ENCODE assay signal across 8 cellular contexts in genomic region chr19:13153627-13154240, GRCh38. TPM values are rescaled to one million over a fixed set of nuclear protein-coding genes. Genes with fewer than 3 reads are reported as not detected.
A peak's percentile ranks its signal among the peaks of the same experiment; 100 is the strongest.
DNase-seq lines count a peak whose midpoint lies in the region; ATAC-seq and TF ChIP-seq lines count a peak whose summit lies in the region.

No MANE protein-coding gene starts in this region.

- H3K9ac ChIP-seq in BLaER1 treated with 17β-estradiol and CSF1 and Interleukin-3, amounts not matched to agents 10 nM and 100 nM: peak overlapping the region; percentile 92 to 100 (median 97)

- H3K27me3 ChIP-seq in BLaER1 treated with 17β-estradiol and CSF1 and Interleukin-3, amounts not matched to agents 10 nM and 100 nM: no peaks in the 10 kb centered on the region
- no peaks in the 10 kb centered on the region for H3K27me3 ChIP-seq in foreskin keratinocyte

- peak overlapping the region; percentile 99 for H3K27ac Mint-ChIP-seq in HFFc6

- H3K27me3 Mint-ChIP-seq in HFFc6 (ENCODE audit: insufficient read depth): peaks cover 56% of the 10 kb centered on the region

- peak overlapping the region; percentile 88 to 99 (median 95) for H3K4me2 ChIP-seq in BLaER1 treated with 17β-estradiol and CSF1 and Interleukin-3, amounts not matched to agents 10 nM and 100 nM

- H3K4me1 Mint-ChIP-seq in HFFc6 (ENCODE audit: low read depth): peaks cover 46% of the 10 kb centered on the region

- DNase-seq in HFFc6 (no peak), foreskin keratinocyte (no peak), pons (ENCODE audit: low spot score) (peak; percentile 16), COLO829 (ENCODE audit: low spot score) (no peak), SIG-M5 treated with dmso at 0.1 percent for 504 hours (lab: John Stamatoyannopoulos, UW; ENCODE audit: unreplicated experiment) (no peak)
- DNase-seq in activated CD8-positive, alpha-beta memory T cell treated with anti-CD3 and anti-CD28 coated beads, Interleukin-2, amount 50 U/mL, for 4 hours: peak; percentile 39

- H3K4me3 ChIP-seq in BLaER1 treated with 17β-estradiol and CSF1 and Interleukin-3, amounts not matched to agents 10 nM and 100 nM: peak overlapping the region; percentile 91 to 100 (median 99)

- peaks cover 37 to 48% (median 41%) of the 10 kb centered on the region in 10 experiments for H3K4me1 ChIP-seq in BLaER1 treated with 17β-estradiol and CSF1 and Interleukin-3, amounts not matched to agents 10 nM and 100 nM
- peaks cover 7% of the 10 kb centered on the region for H3K4me1 ChIP-seq in foreskin keratinocyte

- ATAC-seq in foreskin keratinocyte (no peak), GM18511 (IDR thresholded peaks at IDR 0.05; ENCODE audit: unreplicated experiment) (no peak)

- peaks cover 0 to 7% (median 0%) of the 10 kb centered on the region in 11 experiments; a peak in 5 of 22 replicates for H3K9me3 ChIP-seq in BLaER1 treated with 17β-estradiol and CSF1 and Interleukin-3, amounts not matched to agents 10 nM and 100 nM (replicated peaks in 1 of 11)

- TF ChIP-seq CTCF in HFFc6 (IDR thresholded peaks at IDR 0.05): peak; percentile 59
- no peak for TF ChIP-seq CTCF in foreskin keratinocyte (conservative IDR thresholded peaks at IDR 0.05)

- peaks cover 15% of the 10 kb centered on the region for H3K9me3 Mint-ChIP-seq in HFFc6

- peak overlapping the region; percentile 99 for H3K4me3 Mint-ChIP-seq in HFFc6

- peaks cover 39% of the 10 kb centered on the region for H3K36me3 Mint-ChIP-seq in HFFc6 (ENCODE audit: low read depth)

- H3K36me3 ChIP-seq in BLaER1 treated with 17β-estradiol and CSF1 and Interleukin-3, amounts not matched to agents 10 nM and 100 nM: peaks cover 7 to 20% (median 13%) of the 10 kb centered on the region in 11 experiments; a peak in 21 of 22 replicates

- H3K27ac ChIP-seq in BLaER1 treated with 17β-estradiol and CSF1 and Interleukin-3, amounts not matched to agents 10 nM and 100 nM: peak overlapping the region; percentile 90 to 99 (median 96)
- peak overlapping the region; percentile 85 for H3K27ac ChIP-seq in foreskin keratinocyte

- peaks cover 23 to 40% (median 26%) of the 10 kb centered on the region in 11 experiments for H4K20me1 ChIP-seq in BLaER1 treated with 17β-estradiol and CSF1 and Interleukin-3, amounts not matched to agents 10 nM and 100 nM

RNA-seq across cellular contexts. Expression of gene IER2, which starts 3.5 kb away (rescaled TPM):
- total RNA-seq in HFFc6 (2021; fragmentation: NEBNext Ultra II Directional; extraction: Animal tissue kit (Norgen Biotek cat#: 25700)): 10 to 100 TPM; 68.9 to 91.2 (median 87.7) TPM
- 48.2 and 51.8 TPM in 2 replicates for total RNA-seq in foreskin keratinocyte
- 72.2 and 90.4 TPM in 2 replicates for polyA plus RNA-seq in foreskin keratinocyte

RNA-seq across cellular contexts. Expression of gene STX10, which starts 3.6 kb away (rescaled TPM):
- total RNA-seq in HFFc6 (2021; fragmentation: NEBNext Ultra II Directional; extraction: Animal tissue kit (Norgen Biotek cat#: 25700)): 10 to 100 TPM; 48.5 to 63.4 (median 54.0) TPM
- 66.7 and 69.4 TPM in 2 replicates for total RNA-seq in foreskin keratinocyte
- polyA plus RNA-seq in foreskin keratinocyte: 95.3 and 97.5 TPM in 2 replicates

RNA-seq across cellular contexts. Expression of gene NACC1, which starts 35.7 kb away (rescaled TPM):
- total RNA-seq in HFFc6 (2021; fragmentation: NEBNext Ultra II Directional; extraction: Animal tissue kit (Norgen Biotek cat#: 25700)): 100 to 1,000 TPM; 126 to 146 (median 139) TPM
- 71.7 and 72.6 TPM in 2 replicates for total RNA-seq in foreskin keratinocyte
- 32.9 and 36.7 TPM in 2 replicates for polyA plus RNA-seq in foreskin keratinocyte

RNA-seq across cellular contexts. Expression of gene TRMT1, which starts 37.2 kb away (rescaled TPM):
- total RNA-seq in HFFc6 (2021; fragmentation: NEBNext Ultra II Directional; extraction: Animal tissue kit (Norgen Biotek cat#: 25700)): 10 to 100 TPM; 36.3 to 49.9 (median 39.6) TPM
- 35.7 and 37.7 TPM in 2 replicates for total RNA-seq in foreskin keratinocyte
- 43.4 and 44.8 TPM in 2 replicates for polyA plus RNA-seq in foreskin keratinocyte

RNA-seq across cellular contexts. Expression of gene LYL1, which starts 51.1 kb away (rescaled TPM):
- total RNA-seq in HFFc6 (2021; fragmentation: NEBNext Ultra II Directional; extraction: Animal tissue kit (Norgen Biotek cat#: 25700)): 1 to 10 TPM; 1.5 to 5.1 (median 4.2) TPM
- total RNA-seq in foreskin keratinocyte: 1.9 and 2.1 TPM in 2 replicates
- polyA plus RNA-seq in foreskin keratinocyte: 1.6 and 2.7 TPM in 2 replicates

Comparison
In these comparisons a context has a peak if more than half of its experiments do, and no peak if none do; other contexts are left out.
1. DNase-seq: peak in activated CD8-positive, alpha-beta memory T cell treated with anti-CD3 and anti-CD28 coated beads, Interleukin-2, amount 50 U/mL, for 4 hours (single experiment) and pons (single experiment); none in HFFc6 (single experiment), foreskin keratinocyte (0 of 2), COLO829 (single experiment) and SIG-M5 treated with dmso at 0.1 percent for 504 hours (single experiment).